In the genomic region with DNA sequence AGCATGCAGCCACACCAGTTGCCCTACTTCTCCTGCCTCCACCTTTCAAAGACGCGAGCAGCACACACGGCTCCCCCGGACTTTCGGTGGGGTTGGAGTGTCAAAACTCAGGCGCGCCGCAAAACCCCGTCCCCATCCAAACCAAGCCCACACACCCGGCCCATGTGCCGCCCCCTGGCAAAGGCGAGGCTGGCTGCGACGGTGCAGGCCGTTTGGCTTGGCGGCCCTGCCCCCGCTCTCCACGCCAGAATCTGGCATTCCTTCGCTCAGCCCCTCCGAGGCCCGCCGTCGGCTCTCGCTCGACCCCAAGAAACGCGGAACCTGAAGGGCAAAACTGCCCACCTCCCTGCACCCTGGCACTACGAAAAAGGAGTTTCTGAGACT, we compare ENCODE assay signal across 8 cellular contexts. TPM values are rescaled to one million over a fixed set of nuclear protein-coding genes. Genes with fewer than 3 reads are reported as not detected.
DNase-seq lines count a peak whose midpoint lies in the region; ATAC-seq and TF ChIP-seq lines count a peak whose summit lies in the region.
"Not testable (repeated sequence)": the region's sequence is repeated elsewhere in the genome, so short reads cannot be mapped to it uniquely, and the experiment has no call there.

No MANE protein-coding gene starts in this region.

- not testable (repeated sequence) for H2AFZ ChIP-seq in trophoblast cell (ENCODE audit: insufficient read depth, low read length, poor library complexity)

- H3K9me3 Mint-ChIP-seq in IgD-negative memory B cell; activated CD4-positive, alpha-beta T cell treated with anti-CD3 and anti-CD28 coated beads for 36 hours (ENCODE audit: low read depth); activated naive CD8-positive, alpha-beta T cell treated with anti-CD3 and anti-CD28 coated beads for 36 hours: not testable (repeated sequence)

- no CpG with 5 or more reads among the region's 28 CpGs for WGBS in trophoblast cell (ENCODE audit: extremely low coverage, insufficient coverage, insufficient read length)

- peak overlapping the region; percentile 76 for H3K9ac ChIP-seq in BLaER1
- H3K9ac ChIP-seq in trophoblast cell (ENCODE audit: low read length): not testable (repeated sequence)
- H3K9ac ChIP-seq in subcutaneous abdominal adipose tissue (ENCODE audit: low read length in 5 of 5): peak overlapping the region in 1 of 5 donors; percentile 55

- H3K4me2 ChIP-seq in BLaER1 (peak overlapping the region; percentile 49), trophoblast cell (ENCODE audit: low read length) (peak overlapping the region; percentile 48)

- peak overlapping the region; percentile 47 for H4K8ac ChIP-seq in trophoblast cell (ENCODE audit: low read depth, low read length)

- H3K4me3 Mint-ChIP-seq in IgD-negative memory B cell: peak overlapping the region; percentile 43 to 86 (median 75)
- peak overlapping the region; percentile 66 for H3K4me3 Mint-ChIP-seq in activated CD4-positive, alpha-beta T cell treated with anti-CD3 and anti-CD28 coated beads for 36 hours
- peak overlapping the region; percentile 63 for H3K4me3 Mint-ChIP-seq in activated naive CD8-positive, alpha-beta T cell treated with anti-CD3 and anti-CD28 coated beads for 36 hours

- H3K4me1 Mint-ChIP-seq in IgD-negative memory B cell; activated CD4-positive, alpha-beta T cell treated with anti-CD3 and anti-CD28 coated beads for 36 hours; activated naive CD8-positive, alpha-beta T cell treated with anti-CD3 and anti-CD28 coated beads for 36 hours: not testable (repeated sequence)

- not testable (repeated sequence) for H3K79me1 ChIP-seq in trophoblast cell (ENCODE audit: low read length)

- not testable (repeated sequence) for H2AK5ac ChIP-seq in trophoblast cell (ENCODE audit: low read length)

- not testable (repeated sequence) for H4K91ac ChIP-seq in trophoblast cell (ENCODE audit: low read depth, low read length)

- not testable (repeated sequence) for TF ChIP-seq CTCF in epithelial cell of proximal tubule (conservative IDR thresholded peaks at IDR 0.05; ENCODE audit: low read depth, low read length); left lung (IDR thresholded peaks at IDR 0.05)

- ATAC-seq in activated CD4-positive, alpha-beta T cell treated with anti-CD3 and anti-CD28 coated beads for 36 hours; left lung: not testable (repeated sequence)

- not testable (repeated sequence) for H3K27me3 ChIP-seq in BLaER1; left lung; trophoblast cell (ENCODE audit: insufficient read depth, low read length); subcutaneous abdominal adipose tissue (ENCODE audit: control insufficient read depth in 5 of 5, insufficient read depth in 4 of 5, low read length in 5 of 5)

- H3K27ac ChIP-seq in BLaER1 (peak overlapping the region; percentile 70), left lung (peak overlapping the region; percentile 82 to 83), subcutaneous abdominal adipose tissue (ENCODE audit: low read depth, low read length) (peak overlapping the region; percentile 37)
- H3K27ac ChIP-seq in trophoblast cell (ENCODE audit: low read depth, low read length): not testable (repeated sequence)

- H4K12ac ChIP-seq in trophoblast cell (ENCODE audit: low read depth, low read length): not testable (repeated sequence)

- H2BK12ac ChIP-seq in trophoblast cell (ENCODE audit: low read length): not testable (repeated sequence)

- H3K79me2 ChIP-seq in trophoblast cell (ENCODE audit: control insufficient read depth, insufficient read depth, low read length, poor library complexity): not testable (repeated sequence)

- CTCF ChIA-PET in activated CD4-positive, alpha-beta T cell treated with anti-CD3 and anti-CD28 coated beads for 36 hours (lab: Charles Lee): not testable (repeated sequence)

- not testable (repeated sequence) for H3K36me3 ChIP-seq in BLaER1; left lung; trophoblast cell (ENCODE audit: control insufficient read depth in 1 of 2, insufficient read depth in 2 of 2, low read length in 2 of 2); subcutaneous abdominal adipose tissue (ENCODE audit: control insufficient read depth in 5 of 5, insufficient read depth in 5 of 5, low read length in 5 of 5)

- POLR2A ChIA-PET in activated CD4-positive, alpha-beta T cell treated with anti-CD3 and anti-CD28 coated beads for 36 hours (lab: Charles Lee): not testable (repeated sequence)

- H3K27me3 Mint-ChIP-seq in IgD-negative memory B cell; activated CD4-positive, alpha-beta T cell treated with anti-CD3 and anti-CD28 coated beads for 36 hours; activated naive CD8-positive, alpha-beta T cell treated with anti-CD3 and anti-CD28 coated beads for 36 hours: not testable (repeated sequence)

- not testable (repeated sequence) for H2BK5ac ChIP-seq in trophoblast cell (ENCODE audit: low read depth, low read length, poor library complexity)

- not testable (repeated sequence) for H3K18ac ChIP-seq in trophoblast cell (ENCODE audit: low read length)

- H3K9me3 ChIP-seq in BLaER1; left lung; trophoblast cell (ENCODE audit: insufficient read depth, low read depth, low read length); subcutaneous abdominal adipose tissue (ENCODE audit: control insufficient read depth in 5 of 5, low read length in 5 of 5): not testable (repeated sequence)

- not testable (repeated sequence) for H3K36me3 Mint-ChIP-seq in IgD-negative memory B cell; activated CD4-positive, alpha-beta T cell treated with anti-CD3 and anti-CD28 coated beads for 36 hours (ENCODE audit: low read depth); activated naive CD8-positive, alpha-beta T cell treated with anti-CD3 and anti-CD28 coated beads for 36 hours

- H3K14ac ChIP-seq in trophoblast cell (ENCODE audit: low read length): not testable (repeated sequence)

- not testable (repeated sequence) for H3K4me1 ChIP-seq in BLaER1; left lung; trophoblast cell (ENCODE audit: control insufficient read depth in 1 of 2, insufficient read depth in 2 of 2, low read length in 2 of 2); subcutaneous abdominal adipose tissue (ENCODE audit: control insufficient read depth in 5 of 5, insufficient read depth in 5 of 5, low read length in 5 of 5)

- H3K4ac ChIP-seq in trophoblast cell (ENCODE audit: low read depth, low read length): not testable (repeated sequence)

- peak; percentile 55 for DNase-seq in activated CD4-positive, alpha-beta T cell treated with anti-CD3 and anti-CD28 coated beads for 36 hours
- peak; percentile 42 for DNase-seq in activated naive CD8-positive, alpha-beta T cell treated with anti-CD3 and anti-CD28 coated beads for 36 hours
- not testable (repeated sequence) for DNase-seq in epithelial cell of proximal tubule (ENCODE audit: low read depth); trophoblast cell
- DNase-seq in left lung: peak; percentile 30 to 34

- intact Hi-C loops in activated CD4-positive, alpha-beta T cell treated with anti-CD3 and anti-CD28 coated beads for 36 hours (cut with DNase I, micrococcal nuclease); left lung (cut with DNase I): not testable (repeated sequence)

- peaks cover 19% of the 10 kb centered on the region; the same call in 1 of the 2 replicates for H4K20me1 ChIP-seq in BLaER1

- not testable (repeated sequence) for H3K23ac ChIP-seq in trophoblast cell (ENCODE audit: low read length)

- peak overlapping the region; percentile 72 for H3K4me3 ChIP-seq in BLaER1
- peak overlapping the region; percentile 60 for H3K4me3 ChIP-seq in epithelial cell of proximal tubule (ENCODE audit: low read depth, low read length)
- H3K4me3 ChIP-seq in left lung: peak overlapping the region; percentile 49 to 61
- H3K4me3 ChIP-seq in trophoblast cell (ENCODE audit: low read depth, low read length): peak overlapping the region; percentile 75
- H3K4me3 ChIP-seq in subcutaneous abdominal adipose tissue (ENCODE audit: low read depth in 1 of 5, low read length in 5 of 5): peak overlapping the region in 4 of 5 donors; percentile 27 to 56 (median 44)

- H2BK120ac ChIP-seq in trophoblast cell (ENCODE audit: insufficient read depth, low read length, poor library complexity): not testable (repeated sequence)

- H3K27ac Mint-ChIP-seq in IgD-negative memory B cell; activated CD4-positive, alpha-beta T cell treated with anti-CD3 and anti-CD28 coated beads for 36 hours; activated naive CD8-positive, alpha-beta T cell treated with anti-CD3 and anti-CD28 coated beads for 36 hours: not testable (repeated sequence)

RNA-seq across cellular contexts. Expression of a gene that starts 0.8 kb away (rescaled TPM):
- polyA plus RNA-seq in IgD-negative memory B cell: 46.5 TPM
- total RNA-seq in activated CD4-positive, alpha-beta T cell treated with anti-CD3 and anti-CD28 coated beads for 36 hours: 10 to 100 TPM; 41.9 to 51.6 TPM
- 10 to 100 TPM; 39.5 to 46.2 TPM for total RNA-seq in activated naive CD8-positive, alpha-beta T cell treated with anti-CD3 and anti-CD28 coated beads for 36 hours
- total RNA-seq in epithelial cell of proximal tubule (55.1 and 90.0 TPM in 2 replicates), left lung (100 to 1,000 TPM in 1 of 2 donors, 10 to 100 TPM in 1; 93.5 to 129 TPM)
- 18.7 and 19.2 TPM in 2 replicates for polyA plus RNA-seq in trophoblast cell (2013)
